Comparison of ENCODE assay signal across 8 cellular contexts in genomic region chr12:123076604-123077297, GRCh38.
DNase-seq lines count a peak whose midpoint lies in the region; ATAC-seq and TF ChIP-seq lines count a peak whose summit lies in the region.

No MANE protein-coding gene starts in this region.

- H3K27ac Mint-ChIP-seq in T-cell (peak overlapping the region; percentile 92 to 96), chondrocyte (ENCODE audit: unreplicated experiment) (no peak overlapping the region)

- H3K4me3 Mint-ChIP-seq in T-cell (peak overlapping the region; percentile 77 to 84 (median 82)), chondrocyte (ENCODE audit: unreplicated experiment) (no peak overlapping the region)

- CTCF ChIA-PET in T-cell (lab: Charles Lee) = interaction anchor here (0.5 to 1.1 kb wide), 3 partner anchors 30 to 302 kb away, joined by 3 read pairs; partner anchors contain the start of gene CCDC62 (in 1 of the 2)

- intact Hi-C loops in spleen (cut with DNase I; ENCODE audit: low total_unique reads) (no loop called here), prostate gland (cut with DNase I) (no loop called here)

- TF ChIP-seq POLR2A in spleen (IDR thresholded peaks at IDR 0.05) = no peak
- TF ChIP-seq POLR2A in prostate gland (IDR thresholded peaks at IDR 0.05) = no peak

- no peaks in the 10 kb centered on the region for H3K36me3 Mint-ChIP-seq in T-cell
- H3K36me3 Mint-ChIP-seq in chondrocyte (ENCODE audit: low read depth) = no peaks in the 10 kb centered on the region

- H3K4me1 ChIP-seq in DND-41 (ENCODE audit: insufficient read depth, low read length) (no peaks in the 10 kb centered on the region), spleen (peaks cover 0 to 59% (median 27%) of the 10 kb centered on the region in 6 donors), prostate gland (replicated peaks) (no peaks in the 10 kb centered on the region)

- TF ChIP-seq CTCF in DND-41 (IDR thresholded peaks at IDR 0.05; ENCODE audit: borderline replicate concordance, extremely low read depth, low read length, poor library complexity, severe bottlenecking) (no peak), spleen (IDR thresholded peaks at IDR 0.05 in 8 of 11, conservative IDR thresholded peaks at IDR 0.05 in 3 of 11) (no peak), chondrocyte (IDR thresholded peaks at IDR 0.05) (no peak), prostate gland (IDR thresholded peaks at IDR 0.05) (no peak)

- H3K9ac ChIP-seq in DND-41 (ENCODE audit: low read depth, low read length) = no peak overlapping the region

- H3K27me3 ChIP-seq in DND-41 (ENCODE audit: insufficient read depth, low read length, poor library complexity) = peaks cover 7% of the 10 kb centered on the region
- no peaks in the 10 kb centered on the region for H3K27me3 ChIP-seq in spleen (replicated peaks in 1 of 7)
- H3K27me3 ChIP-seq in prostate gland (replicated peaks; ENCODE audit: insufficient read depth) = no peaks in the 10 kb centered on the region

- H3K4me2 ChIP-seq in DND-41 (ENCODE audit: insufficient read depth, low read length) = no peak overlapping the region

- H3K9me3 ChIP-seq in DND-41 (ENCODE audit: insufficient read depth, low read length, severe bottlenecking) = no peaks in the 10 kb centered on the region
- no peaks in the 10 kb centered on the region for H3K9me3 ChIP-seq in spleen
- no peaks in the 10 kb centered on the region for H3K9me3 ChIP-seq in prostate gland

- H3K4me1 Mint-ChIP-seq in T-cell = peaks cover 58 to 63% (median 62%) of the 10 kb centered on the region in 3 donors
- peaks cover 18% of the 10 kb centered on the region for H3K4me1 Mint-ChIP-seq in chondrocyte (ENCODE audit: low read depth)

- H3K27ac ChIP-seq in DND-41 (ENCODE audit: low read length) (no peak overlapping the region), spleen (peak overlapping the region in 7 of 8 donors; percentile 29 to 83 (median 52)), prostate gland (peak overlapping the region in 1 of 2 donors; percentile 57)

- H4K20me1 ChIP-seq in DND-41 (ENCODE audit: insufficient read depth, low read length) = no peaks in the 10 kb centered on the region

- H3K9me3 Mint-ChIP-seq in T-cell (no peaks in the 10 kb centered on the region), chondrocyte (ENCODE audit: low read depth) (no peaks in the 10 kb centered on the region)

- 42 to 57% (median 49%) methylated on average over 8 to 11 of the region's 11 CpGs for WGBS in spleen, 5 donors
- WGBS in prostate gland = 81% methylated on average over 11 of the region's 11 CpGs

- H3K27me3 Mint-ChIP-seq in T-cell (no peaks in the 10 kb centered on the region), chondrocyte (ENCODE audit: low read depth) (no peaks in the 10 kb centered on the region)

- POLR2A ChIA-PET in T-cell (lab: Charles Lee) = no interaction called here

- H3K4me3 ChIP-seq in DND-41 (ENCODE audit: low read depth in 1 of 2, low read length in 2 of 2) = no peak overlapping the region
- peak overlapping the region in 1 of 8 donors; percentile 54 for H3K4me3 ChIP-seq in spleen
- no peak overlapping the region for H3K4me3 ChIP-seq in prostate gland

- no peaks in the 10 kb centered on the region for H3K79me2 ChIP-seq in DND-41 (ENCODE audit: insufficient read depth, low read length)

- H3K36me3 ChIP-seq in DND-41 (ENCODE audit: insufficient read depth, low read length) = no peaks in the 10 kb centered on the region
- no peaks in the 10 kb centered on the region for H3K36me3 ChIP-seq in spleen
- no peaks in the 10 kb centered on the region for H3K36me3 ChIP-seq in prostate gland

- no peak overlapping the region for H2AFZ ChIP-seq in DND-41 (ENCODE audit: low read depth, low read length)

- ATAC-seq in DND-41 (ENCODE audit: insufficient read depth, low read depth) (peak; percentile 22; the same call in 1 of the 3 replicates), T-cell (replicated peaks in 1 of 4) (peak; percentile 39 to 76 (median 70)), HG02798 (IDR thresholded peaks at IDR 0.05; ENCODE audit: poor library complexity, unreplicated experiment) (no peak)

- no peak for DNase-seq in DND-41
- DNase-seq in T-cell = peak in 17 of 34 experiments; percentile 6 to 43 (median 20)
- DNase-seq in activated naive CD8-positive, alpha-beta T cell treated with anti-CD3 and anti-CD28 coated beads, Interleukin-2, amount 50 U/mL, for 16 hours (ENCODE audit: low read depth, low spot score) = peak; percentile 25
- no peak for DNase-seq in spleen
- DNase-seq in chondrocyte (ENCODE audit: low spot score) = no peak
- DNase-seq in prostate gland (ENCODE audit: low spot score) = no peak
- DNase-seq in midbrain (lab: John Stamatoyannopoulos, UW) = no peak
